In the genomic region with DNA sequence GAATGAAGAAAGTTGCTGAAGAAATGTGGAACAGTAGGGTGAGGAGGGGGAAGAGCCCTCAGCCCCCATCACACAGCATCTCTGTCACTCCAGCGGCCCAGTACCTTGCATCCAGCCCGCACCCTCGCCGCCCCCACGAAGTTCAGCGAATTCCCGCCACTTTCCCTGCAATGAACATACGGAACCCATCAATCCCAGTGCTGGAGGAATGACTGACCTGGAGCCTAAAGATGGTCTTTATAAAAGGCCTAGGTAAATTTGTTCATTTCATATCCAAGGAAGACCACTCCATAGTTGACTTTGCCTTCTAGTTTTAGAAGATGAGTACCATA, we compare ENCODE assay signal across 8 cellular contexts. TPM values are rescaled to one million over a fixed set of nuclear protein-coding genes. Genes with fewer than 3 reads are reported as not detected.
DNase-seq lines count a peak whose midpoint lies in the region; ATAC-seq and TF ChIP-seq lines count a peak whose summit lies in the region.

No MANE protein-coding gene starts in this region.

- CTCF ChIA-PET in HEK293T (lab: Yijun Ruan, JAX) = interaction anchor here (0.6 kb wide), 1 partner anchor 20 kb away, joined by 3 read pairs; no protein-coding TSS in a partner anchor

- H3K27me3 Mint-ChIP-seq in nephron progenitor cell (ENCODE audit: low read depth, poor library complexity) = peaks cover 8% of the 10 kb centered on the region

- TF ChIP-seq CTCF in coronary artery (IDR thresholded peaks at IDR 0.05) (no peak), nephron progenitor cell (IDR thresholded peaks at IDR 0.05) (no peak)

- H3K4me3 ChIP-seq in Jurkat, Clone E6-1 (ENCODE audit: low read length) = peak overlapping the region; percentile 88
- H3K4me3 ChIP-seq in coronary artery = peak overlapping the region; percentile 89

- DNase-seq in AG20443 (ENCODE audit: low spot score) (peak; percentile 14), coronary artery (ENCODE audit: low spot score) (no peak), nephron progenitor cell (no peak), HEK293T (ENCODE audit: extremely low spot score) (no peak), NCI-H748 treated with DMSO at 0.1 percent for 48 hours (lab: John Stamatoyannopoulos, UW) (no peak)
- no peak for DNase-seq in Jurkat, Clone E6-1 (ENCODE audit: low read depth, low spot score)
- DNase-seq in central memory CD4-positive, alpha-beta T cell = no peak

- no peak for ATAC-seq in HG03097 (IDR thresholded peaks at IDR 0.05; ENCODE audit: low FRiP score, unreplicated experiment)

- H3K4me3 Mint-ChIP-seq in nephron progenitor cell = peak overlapping the region; percentile 99

- H3K4me1 Mint-ChIP-seq in nephron progenitor cell = peaks cover 58% of the 10 kb centered on the region

- H3K27ac ChIP-seq in coronary artery = peak overlapping the region; percentile 97 to 99

- no peaks in the 10 kb centered on the region for H3K36me3 Mint-ChIP-seq in nephron progenitor cell (ENCODE audit: low read depth)

- no peaks in the 10 kb centered on the region for H3K9me3 Mint-ChIP-seq in nephron progenitor cell

- POLR2A ChIA-PET in HEK293T (lab: Yijun Ruan, JAX) = interaction anchor here (0.9 to 1.3 kb wide), 6 partner anchors 9 to 128 kb away, joined by 3 to 4 read pairs (median 3); no protein-coding TSS in a partner anchor

- H3K27ac Mint-ChIP-seq in nephron progenitor cell = peak overlapping the region; percentile 61

TF ChIP-seq in HEK293T, 16 proteins besides CTCF, POLR2A, EP300 and RAD21:
- TF ChIP-seq FOXA1 (IDR thresholded peaks at IDR 0.05) (no peak), ZNF384 (IDR thresholded peaks at IDR 0.05) (no peak), ARNT (IDR thresholded peaks at IDR 0.05) (no peak), L3MBTL2 (conservative IDR thresholded peaks at IDR 0.05) (no peak), SP1 (IDR thresholded peaks at IDR 0.05) (no peak), BHLHE40 (IDR thresholded peaks at IDR 0.05; ENCODE audit: borderline replicate concordance) (no peak), NFRKB (IDR thresholded peaks at IDR 0.05) (no peak), CTBP1 (IDR thresholded peaks at IDR 0.05; ENCODE audit: borderline replicate concordance) (no peak), SUZ12 (IDR thresholded peaks at IDR 0.05) (no peak), PKNOX1 (IDR thresholded peaks at IDR 0.05) (no peak)

RNA-seq across cellular contexts. Expression of gene KIF5B, which starts 0.8 kb away (rescaled TPM):
- 54.7 TPM for polyA plus RNA-seq in Jurkat, Clone E6-1 (2012; ENCODE audit: insufficient read depth, insufficient read length)
